Comparison of ENCODE assay signal across 14 cellular contexts in genomic region chr11:73866095-73866579, GRCh38. TPM values are rescaled to one million over a fixed set of nuclear protein-coding genes. Genes with fewer than 3 reads are reported as not detected.
DNase-seq lines count a peak whose midpoint lies in the region; ATAC-seq and TF ChIP-seq lines count a peak whose summit lies in the region.
"Had no signal": no experiment of that assay in that cellular context is flagged by ENCODE, and none has a peak within 500 bp of the region (broad histone marks: within the 10 kb centered on the region; RNA-seq: fewer than 3 reads in every experiment).

No MANE protein-coding gene starts in this region.

- no peak overlapping the region for H2AFZ ChIP-seq in SK-N-SH (ENCODE audit: low read depth)

- WGBS in SK-N-SH (ENCODE audit: low lambda C conversion rate), result 42% methylated on average over 5 of the region's 5 CpGs
- 87% methylated on average over 5 of the region's 5 CpGs for WGBS in sigmoid colon, 2 donors

- no peaks in the 10 kb centered on the region for H3K4me1 Mint-ChIP-seq in activated naive CD8-positive, alpha-beta T cell treated with anti-CD3 and anti-CD28 coated beads, Interleukin-2, amount 50 U/mL, for 24 hours

- H3K9me2 ChIP-seq in SK-N-SH, result no peaks in the 10 kb centered on the region

- 0 out of 2 replicates have a peak, but pooled peaks have one; percentile 30 for TF ChIP-seq RAD21 in SK-N-SH (IDR thresholded peaks at IDR 0.05; ENCODE audit: low read length)

- H3K27ac ChIP-seq in SK-N-SH (ENCODE audit: low read depth in 2 of 2, low read length in 1 of 2) (peak overlapping the region; percentile 93 to 97), sigmoid colon (peak overlapping the region; percentile 52 to 67 (median 62))

- peaks cover 42% of the 10 kb centered on the region for H3F3A ChIP-seq in SK-N-SH (replicated peaks; ENCODE audit: insufficient read depth)

- peak overlapping the region; percentile 43 for H3K4me2 ChIP-seq in SK-N-SH

- H3K4me3 Mint-ChIP-seq in activated naive CD8-positive, alpha-beta T cell treated with anti-CD3 and anti-CD28 coated beads, Interleukin-2, amount 50 U/mL, for 24 hours, result no peak overlapping the region

- ATAC-seq in activated naive CD8-positive, alpha-beta T cell treated with anti-CD3 and anti-CD28 coated beads, Interleukin-2, amount 50 U/mL, for 24 hours, result no peak
- no peak for ATAC-seq in mucosa of descending colon
- ATAC-seq: GM12878 had no signal

- DNase-seq in GM03348 (ENCODE audit: low spot score) (peak; percentile 13), SK-N-SH (peak; percentile 62), fibroblast of pulmonary artery (ENCODE audit: low read depth) (peak; percentile 74), sigmoid colon (no peak), HK-2 (ENCODE audit: unreplicated experiment) (no peak), NOMO-1 (lab: John Stamatoyannopoulos, UW; ENCODE audit: unreplicated experiment in 2 of 2) (no peak), mucosa of descending colon (no peak)
- DNase-seq in activated naive CD8-positive, alpha-beta T cell treated with anti-CD3 and anti-CD28 coated beads, Interleukin-2, amount 50 U/mL, for 24 hours, result no peak
- DNase-seq: activated CD8-positive, alpha-beta memory T cell treated with anti-CD3 and anti-CD28 coated beads, Interleukin-2, amount 50 U/mL, for 4 hours; NCI-H446 treated with DMSO at 0.1 percent for 48 hours; occipital lobe; RPMI8226; stimulated activated CD4-positive, alpha-beta T cell treated with anti-CD3 and anti-CD28 coated beads, Interleukin-4, amount 100 ng/mL, for 24 hours had no signal

- H3K9ac ChIP-seq in SK-N-SH, result peak overlapping the region; percentile 5; the same call in 1 of the 2 replicates

- H3K27ac Mint-ChIP-seq in activated naive CD8-positive, alpha-beta T cell treated with anti-CD3 and anti-CD28 coated beads, Interleukin-2, amount 50 U/mL, for 24 hours, result no peak overlapping the region

- TF ChIP-seq EP300 in SK-N-SH (IDR thresholded peaks at IDR 0.05; ENCODE audit: borderline replicate concordance in 1 of 2, low read depth in 1 of 2, low read length in 1 of 2) (no peak; a peak in 1 of 4 replicates), sigmoid colon (IDR thresholded peaks at IDR 0.05) (no peak)

- CTCF ChIA-PET in SK-N-SH (lab: Yijun Ruan, JAX), result interaction anchor here (0.8 to 2.6 kb wide), 3 partner anchors 10 to 205 kb away, joined by 3 to 11 read pairs (median 4); no protein-coding TSS in a partner anchor

- no peaks in the 10 kb centered on the region for H3K9me3 Mint-ChIP-seq in activated naive CD8-positive, alpha-beta T cell treated with anti-CD3 and anti-CD28 coated beads, Interleukin-2, amount 50 U/mL, for 24 hours

- peaks cover 12 to 13% of the 10 kb centered on the region in 2 experiments for H3K4me1 ChIP-seq in SK-N-SH (ENCODE audit: control insufficient read depth in 1 of 2, insufficient read depth in 2 of 2, low read depth in 1 of 2, low read length in 1 of 2)
- H3K4me1 ChIP-seq in sigmoid colon, result peaks cover 0 to 12% (median 8%) of the 10 kb centered on the region in 4 donors
- H3K4me1 ChIP-seq in mucosa of descending colon (ENCODE audit: low read depth), result no peaks in the 10 kb centered on the region

- no peaks in the 10 kb centered on the region for H3K79me2 ChIP-seq in SK-N-SH (ENCODE audit: insufficient read depth)

- H3K9me3 ChIP-seq in SK-N-SH (no peaks in the 10 kb centered on the region), sigmoid colon (no peaks in the 10 kb centered on the region), mucosa of descending colon (no peaks in the 10 kb centered on the region)

- no peak for TF ChIP-seq POLR2A in sigmoid colon (IDR thresholded peaks at IDR 0.05)

- H3K36me3 Mint-ChIP-seq in activated naive CD8-positive, alpha-beta T cell treated with anti-CD3 and anti-CD28 coated beads, Interleukin-2, amount 50 U/mL, for 24 hours (ENCODE audit: low read depth), result peaks cover 14% of the 10 kb centered on the region

- TF ChIP-seq CTCF in SK-N-SH (IDR thresholded peaks at IDR 0.05) (no peak), fibroblast of pulmonary artery (IDR thresholded peaks at IDR 0.05; ENCODE audit: low read length, missing control alignments) (no peak), sigmoid colon (IDR thresholded peaks at IDR 0.05) (no peak), mucosa of descending colon (IDR thresholded peaks at IDR 0.05) (no peak)

- no peaks in the 10 kb centered on the region for H3K27me3 ChIP-seq in SK-N-SH (ENCODE audit: insufficient read depth)
- no peaks in the 10 kb centered on the region for H3K27me3 ChIP-seq in sigmoid colon

- no peaks in the 10 kb centered on the region for H3K27me3 Mint-ChIP-seq in activated naive CD8-positive, alpha-beta T cell treated with anti-CD3 and anti-CD28 coated beads, Interleukin-2, amount 50 U/mL, for 24 hours

- peaks cover 0 to 9% of the 10 kb centered on the region in 2 experiments for H3K36me3 ChIP-seq in SK-N-SH (replicated peaks in 1 of 2; ENCODE audit: control insufficient read depth in 1 of 2, insufficient read depth in 2 of 2, low read length in 1 of 2)
- peaks cover 0 to 37% (median 0%) of the 10 kb centered on the region in 4 donors for H3K36me3 ChIP-seq in sigmoid colon
- no peaks in the 10 kb centered on the region for H3K36me3 ChIP-seq in mucosa of descending colon (ENCODE audit: low read depth)

- H3K4me3 ChIP-seq in SK-N-SH (ENCODE audit: low read depth in 2 of 2, low read length in 1 of 2) (no peak overlapping the region), fibroblast of pulmonary artery (replicated peaks; ENCODE audit: low read depth, low read length) (no peak overlapping the region), sigmoid colon (no peak overlapping the region), mucosa of descending colon (no peak overlapping the region)
- H3K4me3 ChIP-seq: GM12878 had no signal

- intact Hi-C loops in sigmoid colon (cut with DNase I) (no loop called here), mucosa of descending colon (cut with DNase I, micrococcal nuclease) (no loop called here)

- POLR2A ChIA-PET in SK-N-SH (lab: Yijun Ruan, JAX), result interaction anchor here (0.5 to 2.0 kb wide), 11 partner anchors 10 to 935 kb away, joined by 3 to 14 read pairs (median 3); partner anchors contain the start of genes FAM168A, MRPL48, PGM2L1 and RAB6A

- H4K20me1 ChIP-seq in SK-N-SH (ENCODE audit: insufficient read depth), result no peaks in the 10 kb centered on the region

TF ChIP-seq in SK-N-SH, 30 proteins besides CTCF, POLR2A, EP300 and RAD21 (continues in another document):
- no peak for TF ChIP-seq EZH2phosphoT487 (IDR thresholded peaks at IDR 0.05; ENCODE audit: borderline replicate concordance, low read depth)
- peak; percentile 61; the same call in 1 of the 2 replicates for TF ChIP-seq MXI1 (IDR thresholded peaks at IDR 0.05; ENCODE audit: low read depth, low read length)
- TF ChIP-seq TCF12 (IDR thresholded peaks at IDR 0.05), result no peak
- peak; percentile 31; the same call in 1 of the 2 replicates for TF ChIP-seq GATA2 (CRISPR knock-in tag; IDR thresholded peaks at IDR 0.05)
- TF ChIP-seq REST (IDR thresholded peaks at IDR 0.05; ENCODE audit: low read depth, low read length), result no peak
- TF ChIP-seq FOXJ3 (CRISPR knock-in tag; IDR thresholded peaks at IDR 0.05), result peak; percentile 69; the same call in 1 of the 2 replicates
- TF ChIP-seq CHD2 (IDR thresholded peaks at IDR 0.05; ENCODE audit: low read length, partially characterized antibody), result peak; percentile 77
- peak; percentile 42; the same call in 1 of the 2 replicates for TF ChIP-seq RCOR1 (IDR thresholded peaks at IDR 0.05; ENCODE audit: low read length)
- TF ChIP-seq USF1 (IDR thresholded peaks at IDR 0.05; ENCODE audit: borderline replicate concordance, low read depth), result no peak; the same call in 1 of the 2 replicates

RNA-seq across cellular contexts. Expression of gene COA4, which starts 10.5 kb away (rescaled TPM):
- 171 and 172 TPM in 2 replicates for polyA plus RNA-seq in SK-N-SH (2012; rRNA removed)
- polyA plus RNA-seq in SK-N-SH (2012; cell fraction: cytosol; rRNA removed), result 129 and 147 TPM in 2 replicates
- 130 and 214 TPM in 2 replicates for polyA plus RNA-seq in SK-N-SH (2012; cell fraction: nucleus; rRNA removed)
- 10 to 100 TPM; 64.3 to 87.4 (median 75.8) TPM for total RNA-seq in sigmoid colon
- polyA plus RNA-seq in sigmoid colon, result 100 to 1,000 TPM; 114 to 117 (median 117) TPM
- total RNA-seq in mucosa of descending colon, result 10 to 100 TPM; 55.7 to 76.3 (median 61.0) TPM

RNA-seq across cellular contexts. Expression of gene PAAF1, which starts 10.7 kb away (rescaled TPM):
- polyA plus RNA-seq in SK-N-SH (2012; rRNA removed) (23.2 and 26.0 TPM in 2 replicates), sigmoid colon (10 to 100 TPM; 10.9 to 15.6 (median 12.3) TPM)
- 25.2 and 25.5 TPM in 2 replicates for polyA plus RNA-seq in SK-N-SH (2012; cell fraction: cytosol; rRNA removed)
- polyA plus RNA-seq in SK-N-SH (2012; cell fraction: nucleus; rRNA removed), result 20.4 and 29.2 TPM in 2 replicates
- total RNA-seq in sigmoid colon (10 to 100 TPM; 16.7 to 20.7 (median 19.6) TPM), mucosa of descending colon (10 to 100 TPM; 13.8 to 19.7 (median 14.8) TPM)

Comparison
In these comparisons a context has a peak if more than half of its experiments do, and no peak if none do; other contexts are left out.
1. DNase-seq: peak in GM03348 (single experiment), SK-N-SH (single experiment) and fibroblast of pulmonary artery (single experiment); none in sigmoid colon (single experiment), HK-2 (single experiment), NOMO-1 (0 of 2), activated naive CD8-positive, alpha-beta T cell treated with anti-CD3 and anti-CD28 coated beads, Interleukin-2, amount 50 U/mL, for 24 hours (single experiment) and mucosa of descending colon (0 of 3).